ENCODE assay signal across 29 cellular contexts in the genomic region with DNA sequence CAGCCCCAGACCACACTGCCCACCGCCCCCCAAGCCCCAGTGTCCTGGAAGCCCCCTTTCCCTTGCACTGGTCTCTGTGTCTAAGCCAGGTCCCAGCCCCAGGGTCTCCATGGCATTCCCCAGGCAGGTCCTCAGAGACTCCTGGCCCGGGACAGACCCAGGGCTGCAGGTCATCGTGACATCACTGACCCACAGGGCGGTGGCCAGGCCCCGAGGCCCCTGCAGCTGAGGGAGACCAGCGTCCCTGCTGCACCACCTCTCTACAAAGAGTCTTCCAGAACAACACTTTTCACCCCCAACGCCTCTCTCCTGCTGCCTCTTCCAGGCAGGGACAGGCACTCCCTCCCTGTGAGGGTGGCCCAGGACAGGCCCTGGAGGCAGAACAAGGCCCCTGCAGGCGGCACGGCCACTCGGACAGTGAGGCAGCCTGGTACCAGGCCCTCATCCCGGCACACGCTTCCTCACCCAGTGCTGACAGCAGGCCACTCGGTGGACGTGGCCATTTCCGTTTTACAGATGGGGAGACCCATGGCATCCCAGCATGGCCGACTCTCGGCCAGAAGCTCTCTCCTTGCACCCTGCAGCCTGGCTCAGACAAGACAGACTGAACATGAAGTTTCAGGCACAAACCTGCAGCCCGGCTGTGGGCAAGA.
"Had no signal": no experiment of that assay in that cellular context is flagged by ENCODE, and none has a peak within 500 bp of the region (broad histone marks: within the 10 kb centered on the region; RNA-seq: fewer than 3 reads in every experiment).

No MANE protein-coding gene starts in this region.

- DNase-seq: activated CD4-positive, alpha-beta memory T cell treated with anti-CD3 and anti-CD28 coated beads, Interleukin-2, amount 10 ng/mL, durations not matched to agents 7 days and 5 days; activated CD4-positive, alpha-beta T cell treated with anti-CD3 and anti-CD28 coated beads for 1 hour; activated CD4-positive, alpha-beta T cell treated with anti-CD3 and anti-CD28 coated beads for 48 hours; activated CD4-positive, CD25-positive, alpha-beta regulatory T cell; activated CD8-positive, alpha-beta memory T cell treated with anti-CD3 and anti-CD28 coated beads for 24 hours; activated CD8-positive, alpha-beta memory T cell treated with anti-CD3 and anti-CD28 coated beads, Interleukin-2, amount 10 ng/mL, durations not matched to agents 7 days and 5 days; activated CD8-positive, alpha-beta memory T cell treated with anti-CD3 and anti-CD28 coated beads, Interleukin-2, amount 50 U/mL, for 48 hours; activated effector memory CD4-positive, alpha-beta T cell treated with Interleukin-2 at 50 U/mL for 16 hours; activated naive CD4-positive, alpha-beta T cell treated with anti-CD3 and anti-CD28 coated beads, Interleukin-2, amount 10 ng/mL, durations not matched to agents 7 days and 5 days; activated naive CD8-positive, alpha-beta T cell treated with anti-CD3 and anti-CD28 coated beads, Interleukin-2, amount 50 U/mL, for 24 hours; activated T-cell treated with anti-CD3 and anti-CD28 coated beads, Interleukin-2, amount 50 U/mL, for 48 hours; body of pancreas; caudate nucleus; cerebellar nuclear complex; Karpas-422; NCI-H1105 treated with DMSO at 0.1 percent for 48 hours; NCI-H1436; NCI-H1694 treated with DMSO at 0.1 percent for 48 hours; NCI-H2029; NCI-H345; NCI-H524 treated with DMSO at 0.1 percent for 48 hours; Peyer's patch; RPMI8226; SW 1271; T-helper 1 cell; T-helper 2 cell; T-helper 9 cell; WERI-Rb-1 had no signal

- H3K27ac ChIP-seq: body of pancreas, breast epithelium, Peyer's patch, WERI-Rb-1 had no signal

- H3K9me3 ChIP-seq: body of pancreas, breast epithelium, Peyer's patch had no signal

- ATAC-seq: activated CD8-positive, alpha-beta memory T cell treated with anti-CD3 and anti-CD28 coated beads, Interleukin-2, amount 10 ng/mL, durations not matched to agents 7 days and 5 days; activated naive CD8-positive, alpha-beta T cell treated with anti-CD3 and anti-CD28 coated beads, Interleukin-2, amount 50 U/mL, for 24 hours; body of pancreas had no signal

- H3K4me3 ChIP-seq: body of pancreas, breast epithelium, Peyer's patch had no signal

- H3K4me1 ChIP-seq: body of pancreas, breast epithelium, Peyer's patch had no signal

- H3K27me3 ChIP-seq: body of pancreas, breast epithelium, Peyer's patch had no signal

- H3K36me3 ChIP-seq: breast epithelium, Peyer's patch, WERI-Rb-1 had no signal
